ENCODE assay signal across 19 cellular contexts in the genomic region with DNA sequence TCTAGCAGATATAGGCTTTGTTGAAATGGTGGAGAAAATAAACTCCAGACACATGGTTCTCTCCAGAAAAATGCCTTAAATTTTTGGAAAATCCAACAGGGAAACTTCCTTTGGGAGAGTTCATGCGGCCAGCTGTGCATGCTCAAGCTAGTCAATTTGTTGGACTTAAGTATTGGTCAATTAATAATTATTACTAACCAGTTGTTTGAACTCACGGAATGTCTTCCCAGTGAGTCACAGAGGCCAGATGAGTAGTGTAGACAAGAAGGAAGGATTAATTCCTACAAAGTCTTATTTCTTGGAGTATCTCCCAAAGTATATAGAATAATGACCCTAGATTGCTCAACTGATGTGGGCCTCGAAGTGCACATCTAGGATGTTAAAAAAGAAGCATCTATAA.
"Had no signal": no experiment of that assay in that cellular context is flagged by ENCODE, and none has a peak within 500 bp of the region (broad histone marks: within the 10 kb centered on the region; RNA-seq: fewer than 3 reads in every experiment).

No MANE protein-coding gene starts in this region.

- H3K9me3 ChIP-seq: colonic mucosa, lower lobe of right lung, neutrophil, pancreas, sigmoid colon, spleen, testis, upper lobe of left lung had no signal

- H3K4me1 ChIP-seq: colonic mucosa, lower lobe of right lung, pancreas, sigmoid colon, testis had no signal

- H3K27me3 ChIP-seq: colonic mucosa, neutrophil, pancreas, sigmoid colon, spleen, testis, upper lobe of left lung had no signal

- H3K36me3 ChIP-seq: colonic mucosa, lower lobe of right lung, neutrophil, pancreas, sigmoid colon, spleen, upper lobe of left lung, WERI-Rb-1 had no signal

- H3K27ac ChIP-seq: colonic mucosa, lower lobe of right lung, neutrophil, pancreas, sigmoid colon, spleen, testis, upper lobe of left lung, WERI-Rb-1 had no signal

- H3K4me3 ChIP-seq: colonic mucosa, lower lobe of right lung, pancreas, sigmoid colon, spleen, testis, upper lobe of left lung had no signal

- ATAC-seq: lower lobe of right lung; natural killer cell; pancreas; stimulated activated memory B cell treated with anti-CD40 and anti-IgM and Interleukin-4, amounts not matched to agents 10 μg/mL and 1 μg/mL and 100 μg/mL, for 72 hours had no signal

- DNase-seq: activated CD4-positive, alpha-beta memory T cell treated with anti-CD3 and anti-CD28 coated beads for 36 hours; activated CD4-positive, alpha-beta T cell treated with anti-CD3 and anti-CD28 coated beads for 1 hour; activated gamma-delta T cell treated with Interleukin-2 at 50 U/mL for 16 hours; activated T-cell treated with anti-CD3 and anti-CD28 coated beads for 4 hours; amniotic stem cell; colonic mucosa; endodermal cell; erythroblast; lower lobe of right lung; natural killer cell; pancreas; sigmoid colon; spleen; stimulated activated CD4-positive, alpha-beta T cell treated with anti-CD3 and anti-CD28 coated beads, Interleukin-4, amount 100 ng/mL, for 4 hours; testis; upper lobe of left lung; WERI-Rb-1 had no signal
